Comparison of ENCODE assay signal across 12 cellular contexts in the genomic region with DNA sequence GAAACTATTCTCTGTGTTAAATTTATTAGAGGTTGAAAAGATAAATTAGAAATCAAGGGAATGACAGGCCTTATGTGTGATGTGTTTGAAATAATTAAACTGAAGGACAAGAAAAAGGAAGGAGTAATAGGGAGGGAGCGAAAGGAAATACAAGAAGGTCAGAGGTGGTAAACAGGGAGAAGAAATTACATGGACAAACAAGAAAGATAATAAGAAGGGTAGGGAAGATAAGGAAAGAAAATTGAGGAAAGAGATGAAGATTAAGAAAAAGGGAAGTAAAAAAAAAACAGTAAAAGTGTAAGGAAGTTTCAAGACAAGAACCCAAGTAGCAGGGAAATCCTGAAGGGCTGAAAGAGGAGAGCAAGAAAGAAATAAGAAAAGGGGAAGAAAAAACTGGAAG. TPM values are rescaled to one million over a fixed set of nuclear protein-coding genes. Genes with fewer than 3 reads are reported as not detected.
DNase-seq lines count a peak whose midpoint lies in the region; ATAC-seq and TF ChIP-seq lines count a peak whose summit lies in the region.
"Had no signal": no experiment of that assay in that cellular context is flagged by ENCODE, and none has a peak within 500 bp of the region (broad histone marks: within the 10 kb centered on the region; RNA-seq: fewer than 3 reads in every experiment).

No MANE protein-coding gene starts in this region.

- no peaks in the 10 kb centered on the region for H3K9me3 Mint-ChIP-seq in naive thymus-derived CD8-positive, alpha-beta T cell

- peak overlapping the region; percentile 49 to 91 (median 78) for H3K4me2 ChIP-seq in BLaER1 treated with 17β-estradiol and CSF1 and Interleukin-3, amounts not matched to agents 10 nM and 100 nM
- H3K4me2 ChIP-seq in mammary epithelial cell (ENCODE audit: insufficient read depth, low read depth, low read length), result peak overlapping the region; percentile 9

- no peaks in the 10 kb centered on the region for H3K9me3 ChIP-seq in BLaER1 treated with 17β-estradiol and CSF1 and Interleukin-3, amounts not matched to agents 10 nM and 100 nM (replicated peaks in 1 of 11)
- H3K9me3 ChIP-seq in mammary epithelial cell (replicated peaks; ENCODE audit: insufficient read depth, low read length), result no peaks in the 10 kb centered on the region

- peak overlapping the region in 1 of 10 experiments; percentile 15; a peak in 1 of 20 replicates for H3K4me3 ChIP-seq in BLaER1 treated with 17β-estradiol and CSF1 and Interleukin-3, amounts not matched to agents 10 nM and 100 nM
- H3K4me3 ChIP-seq in mammary epithelial cell (replicated peaks in 1 of 3; ENCODE audit: insufficient read depth in 1 of 3, low read depth in 2 of 3, low read length in 3 of 3), result no peak overlapping the region

- POLR2A ChIA-PET in naive thymus-derived CD8-positive, alpha-beta T cell (lab: Charles Lee), result no interaction called here

- peaks cover 0 to 4% (median 0%) of the 10 kb centered on the region in 4 donors for H3K4me1 Mint-ChIP-seq in naive thymus-derived CD8-positive, alpha-beta T cell

- H3K36me3 ChIP-seq in BLaER1 treated with 17β-estradiol and CSF1 and Interleukin-3, amounts not matched to agents 10 nM and 100 nM, result peaks cover 6 to 59% (median 34%) of the 10 kb centered on the region in 11 experiments; a peak in 21 of 22 replicates
- H3K36me3 ChIP-seq in mammary epithelial cell (ENCODE audit: insufficient read depth, low read length), result peaks cover 4% of the 10 kb centered on the region

- H3K27ac ChIP-seq in BLaER1 treated with 17β-estradiol and CSF1 and Interleukin-3, amounts not matched to agents 10 nM and 100 nM, result peak overlapping the region in 9 of 11 experiments; percentile 32 to 75 (median 58); a peak in 15 of 22 replicates
- peak overlapping the region; percentile 99 for H3K27ac ChIP-seq in mammary epithelial cell (ENCODE audit: insufficient read depth, low read depth, low read length)

- no peak overlapping the region for H2AFZ ChIP-seq in mammary epithelial cell (ENCODE audit: low read depth, low read length)

- peaks cover 18 to 73% (median 32%) of the 10 kb centered on the region in 10 experiments for H3K4me1 ChIP-seq in BLaER1 treated with 17β-estradiol and CSF1 and Interleukin-3, amounts not matched to agents 10 nM and 100 nM
- H3K4me1 ChIP-seq in mammary epithelial cell (ENCODE audit: insufficient read depth, low read length), result peaks cover 63% of the 10 kb centered on the region

- no peaks in the 10 kb centered on the region for H3K27me3 Mint-ChIP-seq in naive thymus-derived CD8-positive, alpha-beta T cell

- peaks cover 0 to 67% (median 11%) of the 10 kb centered on the region in 3 donors for H3K36me3 Mint-ChIP-seq in naive thymus-derived CD8-positive, alpha-beta T cell

- H3K4me3 Mint-ChIP-seq in naive thymus-derived CD8-positive, alpha-beta T cell, result no peak overlapping the region

- peak overlapping the region in 7 of 10 donors; percentile 3 to 93 (median 26) for H3K27ac Mint-ChIP-seq in naive thymus-derived CD8-positive, alpha-beta T cell

- H3K9ac ChIP-seq in BLaER1 treated with 17β-estradiol and CSF1 and Interleukin-3, amounts not matched to agents 10 nM and 100 nM, result peak overlapping the region in 4 of 11 experiments; percentile 14 to 41 (median 33); a peak in 6 of 22 replicates
- peak overlapping the region; percentile 40 for H3K9ac ChIP-seq in mammary epithelial cell (ENCODE audit: insufficient read depth, low read length)

- dilution Hi-C loops in mammary epithelial cell (cut with HindIII; ENCODE audit: low sequenced_read_pairs), result no loop called here

- peak; percentile 45 for DNase-seq in MV-4-11 (lab: John Stamatoyannopoulos, UW)
- no peak for DNase-seq in mammary epithelial cell
- DNase-seq in naive thymus-derived CD8-positive, alpha-beta T cell, result no peak
- DNase-seq in GM19240 (ENCODE audit: insufficient read length, low spot score), result no peak
- DNase-seq in DMS153 (lab: John Stamatoyannopoulos, UW), result no peak
- no peak for DNase-seq in GM19238 (ENCODE audit: insufficient read length, low spot score)
- DNase-seq: activated gamma-delta T cell, C1 segment of cervical spinal cord, NCI-H1092, NCI-H526 had no signal

- ATAC-seq in naive thymus-derived CD8-positive, alpha-beta T cell, result no peak
- ATAC-seq in HG03460 (IDR thresholded peaks at IDR 0.05; ENCODE audit: unreplicated experiment), result no peak

- no peak for TF ChIP-seq CTCF in mammary epithelial cell (conservative IDR thresholded peaks at IDR 0.05 in 1 of 2, IDR thresholded peaks at IDR 0.05 in 1 of 2; ENCODE audit: extremely low read depth in 1 of 2, insufficient read depth in 1 of 2, low read depth in 1 of 2, low read length in 2 of 2)

- peaks cover 0 to 12% (median 2%) of the 10 kb centered on the region in 11 experiments; a peak in 4 of 22 replicates for H4K20me1 ChIP-seq in BLaER1 treated with 17β-estradiol and CSF1 and Interleukin-3, amounts not matched to agents 10 nM and 100 nM
- H4K20me1 ChIP-seq in mammary epithelial cell (ENCODE audit: insufficient read depth, low read length), result no peaks in the 10 kb centered on the region

- CTCF ChIA-PET in mammary epithelial cell (lab: Charles Lee; ENCODE audit: low non-redundant PET), result interaction anchor here (0.5 kb wide), 1 partner anchor 84 kb away, joined by 4 read pairs; no protein-coding TSS in a partner anchor

- in situ Hi-C loops in mammary epithelial cell (cut with MboI; ENCODE audit: low sequenced_read_pairs in 2 of 2), result no loop called here

- WGBS in mammary epithelial cell (ENCODE audit: low coverage, missing lambda C conversion rate), result 100% methylated on average over 1 of the region's 1 CpG

- no peaks in the 10 kb centered on the region for H3K27me3 ChIP-seq in BLaER1 treated with 17β-estradiol and CSF1 and Interleukin-3, amounts not matched to agents 10 nM and 100 nM
- H3K27me3 ChIP-seq in mammary epithelial cell (ENCODE audit: insufficient read depth, low read length), result no peaks in the 10 kb centered on the region

- intact Hi-C loops in mammary epithelial cell (cut with micrococcal nuclease), result no loop called here

- peaks cover 16% of the 10 kb centered on the region for H3K79me2 ChIP-seq in mammary epithelial cell (ENCODE audit: insufficient read depth, low read length)

- TSS peak; percentile 55 for BruUV-seq in mammary epithelial cell (replicated peaks; lab: Mats Ljungman, UMichigan)

RNA-seq across cellular contexts. Expression of a gene that starts 26.2 kb away (rescaled TPM):
- 1,000 to 10,000 TPM; 5,384 to 5,597 TPM for total RNA-seq in mammary epithelial cell
- 10,424 TPM for polyA plus RNA-seq in mammary epithelial cell
- polyA minus RNA-seq in mammary epithelial cell, result 5,891 TPM
- total RNA-seq in naive thymus-derived CD8-positive, alpha-beta T cell, result 10 to 100 TPM; 19.7 to 19.8 TPM
- 100 to 1,000 TPM in 1 of 3 donors, 10 to 100 TPM in 2; 12.2 to 159 (median 22.9) TPM for polyA plus RNA-seq in naive thymus-derived CD8-positive, alpha-beta T cell

RNA-seq across cellular contexts. Expression of a gene that starts 54.9 kb away (rescaled TPM):
- 10 to 100 TPM; 31.2 to 48.0 TPM for total RNA-seq in mammary epithelial cell
- 17.3 TPM for polyA plus RNA-seq in mammary epithelial cell
- polyA minus RNA-seq in mammary epithelial cell, result 23.4 TPM
- total RNA-seq in naive thymus-derived CD8-positive, alpha-beta T cell, result 10 to 100 TPM; 64.2 to 70.4 TPM
- polyA plus RNA-seq in naive thymus-derived CD8-positive, alpha-beta T cell, result 10 to 100 TPM; 68.6 to 71.4 (median 69.2) TPM

Comparison
In these comparisons a context has a peak if more than half of its experiments do, and no peak if none do; other contexts are left out.
1. RNA of a gene that starts 26.2 kb away (total RNA-seq): 5,384 to 5,597 TPM in mammary epithelial cell; 19.7 to 19.8 TPM in naive thymus-derived CD8-positive, alpha-beta T cell; every median in the first group is over 100 times any median in the second.